Comparison of ENCODE assay signal across 8 cellular contexts in the genomic region with DNA sequence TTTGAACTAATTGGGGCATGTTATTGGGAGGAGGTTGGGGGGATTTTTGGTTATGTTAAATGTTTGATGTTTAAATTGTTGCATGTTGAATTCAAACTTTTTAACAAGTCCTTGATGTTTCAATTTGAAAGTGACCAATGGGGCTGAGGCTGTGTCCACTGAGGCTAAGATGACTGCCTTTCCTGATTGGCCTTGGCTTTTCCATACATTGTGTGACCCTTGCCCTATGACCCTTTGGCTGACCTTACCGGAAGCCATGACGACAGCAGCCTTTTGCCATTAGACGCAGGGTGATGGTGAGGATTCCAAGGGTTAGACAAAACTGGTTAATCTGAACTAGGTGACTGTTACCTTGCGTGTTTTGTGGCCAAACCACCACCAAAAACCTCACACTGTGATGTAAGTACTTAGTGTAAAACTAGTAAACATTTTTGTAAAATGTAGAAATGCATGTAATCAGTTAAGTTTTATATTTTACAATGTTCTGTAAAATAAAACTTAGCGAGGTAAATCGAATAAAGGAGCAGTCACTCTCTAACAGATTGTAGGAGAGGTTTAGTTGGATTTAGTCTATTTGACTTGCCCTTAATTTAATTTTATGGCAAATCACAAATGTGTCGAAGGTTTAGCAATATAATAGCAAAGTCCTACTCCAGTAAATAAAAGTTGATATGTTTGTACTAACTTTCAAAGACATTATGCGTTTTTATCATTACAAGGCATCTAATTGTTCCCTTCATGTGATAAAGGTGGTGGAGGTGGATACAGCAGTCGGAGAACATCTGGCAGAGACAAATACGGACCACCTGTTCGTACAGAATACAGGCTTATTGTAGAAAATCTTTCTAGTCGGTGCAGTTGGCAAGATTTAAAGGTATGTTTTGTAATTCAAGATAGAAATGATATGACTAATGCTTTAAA. TPM values are rescaled to one million over a fixed set of nuclear protein-coding genes. Genes with fewer than 3 reads are reported as not detected.
DNase-seq lines count a peak whose midpoint lies in the region; ATAC-seq and TF ChIP-seq lines count a peak whose summit lies in the region.

No MANE protein-coding gene starts in this region.

- H3K4me3 ChIP-seq in BLaER1 (peak overlapping the region; percentile 96), LNCaP clone FGC (ENCODE audit: low read depth, low read length) (peak overlapping the region; percentile 88), mesenchymal stem cell (ENCODE audit: insufficient read depth in 1 of 2, low read depth in 1 of 2, low read length in 2 of 2) (peak overlapping the region; percentile 45 to 92), vagina (peak overlapping the region; percentile 99 to 100)

- no peak overlapping the region for H4K8ac ChIP-seq in mesenchymal stem cell (ENCODE audit: low read length)

- ATAC-seq in HG02885 (IDR thresholded peaks at IDR 0.05; ENCODE audit: poor library complexity, unreplicated experiment) = no peak
- no peak for ATAC-seq in activated CD4-positive, CD25-positive, alpha-beta regulatory T cell treated with anti-CD3 and anti-CD28 coated beads, Interleukin-2, amount 50 U/mL, for 24 hours
- ATAC-seq in GM19452 (IDR thresholded peaks at IDR 0.05; ENCODE audit: unreplicated experiment) = no peak

- WGBS in mesenchymal stem cell = 65% methylated on average over 7 of the region's 12 CpGs

- no peak overlapping the region for H2BK15ac ChIP-seq in mesenchymal stem cell (ENCODE audit: low read depth, poor library complexity, severe bottlenecking)

- H3K4me1 ChIP-seq in BLaER1 (peaks cover 24% of the 10 kb centered on the region), mesenchymal stem cell (ENCODE audit: control insufficient read depth, insufficient read depth, low read depth, low read length) (peaks cover 3% of the 10 kb centered on the region), vagina (peaks cover 29% of the 10 kb centered on the region)

- no peaks in the 10 kb centered on the region for H3K27me3 ChIP-seq in BLaER1
- H3K27me3 ChIP-seq in mesenchymal stem cell (ENCODE audit: control insufficient read depth in 1 of 2, insufficient read depth in 1 of 2, low read length in 2 of 2) = peaks cover 2 to 9% of the 10 kb centered on the region in 2 experiments
- no peaks in the 10 kb centered on the region for H3K27me3 ChIP-seq in vagina

- H2BK120ac ChIP-seq in mesenchymal stem cell (ENCODE audit: low read depth, low read length) = no peak overlapping the region

- H3K4me1 Mint-ChIP-seq in brain = peaks cover 63% of the 10 kb centered on the region

- H3K23ac ChIP-seq in mesenchymal stem cell (ENCODE audit: low read length in 2 of 2) = no peak overlapping the region

- peaks cover 11% of the 10 kb centered on the region for H3K27me3 Mint-ChIP-seq in brain

- TF ChIP-seq CTCF in LNCaP clone FGC (IDR thresholded peaks at IDR 0.05; ENCODE audit: control insufficient read depth, extremely low read depth, insufficient read depth) = no peak
- no peak for TF ChIP-seq CTCF in brain (conservative IDR thresholded peaks at IDR 0.05)
- no peak for TF ChIP-seq CTCF in vagina (IDR thresholded peaks at IDR 0.05)

- H2AFZ ChIP-seq in mesenchymal stem cell (ENCODE audit: low read depth, low read length) = no peak overlapping the region

- H3K9ac ChIP-seq in BLaER1 (peak overlapping the region; percentile 100), mesenchymal stem cell (ENCODE audit: low read length) (peak overlapping the region; percentile 100)

- H3K27ac Mint-ChIP-seq in brain = peak overlapping the region; percentile 51 to 89 (median 80)

- H3K14ac ChIP-seq in mesenchymal stem cell (ENCODE audit: low read length in 2 of 2) = no peak overlapping the region

- no peak overlapping the region for H2BK5ac ChIP-seq in mesenchymal stem cell (ENCODE audit: low read depth, low read length, poor library complexity, severe bottlenecking)

- TF ChIP-seq POLR2A in vagina (IDR thresholded peaks at IDR 0.05) = no peak

- peak overlapping the region; percentile 88 to 96 (median 94) for H3K4me3 Mint-ChIP-seq in brain

- H3K27ac ChIP-seq in BLaER1 (no peak overlapping the region), mesenchymal stem cell (ENCODE audit: low read length, poor library complexity, severe bottlenecking) (no peak overlapping the region), vagina (peak overlapping the region; percentile 100)

- H3K36me3 Mint-ChIP-seq in brain = peaks cover 56% of the 10 kb centered on the region

- no peak overlapping the region for H3K18ac ChIP-seq in mesenchymal stem cell (ENCODE audit: low read depth in 1 of 2, low read length in 2 of 2)

- DNase-seq in LNCaP clone FGC (ENCODE audit: low read depth) (no peak), mesenchymal stem cell (peak; percentile 28), vagina (ENCODE audit: extremely low spot score in 2 of 2) (no peak)

- H3K36me3 ChIP-seq in BLaER1 (peaks cover 54% of the 10 kb centered on the region), mesenchymal stem cell (ENCODE audit: control insufficient read depth in 1 of 2, insufficient read depth in 2 of 2, low read depth in 1 of 2, low read length in 2 of 2) (peaks cover 9 to 55% of the 10 kb centered on the region in 2 experiments), vagina (peaks cover 0 to 42% of the 10 kb centered on the region in 2 donors)

- no peak overlapping the region for H3K4ac ChIP-seq in mesenchymal stem cell (ENCODE audit: low read depth in 1 of 2, low read length in 2 of 2)

- H2BK12ac ChIP-seq in mesenchymal stem cell (ENCODE audit: low read length in 2 of 2) = no peak overlapping the region

- H3K4me2 ChIP-seq in BLaER1 (peak overlapping the region; percentile 83), mesenchymal stem cell (ENCODE audit: low read length, poor library complexity, severe bottlenecking) (peak overlapping the region; percentile 42)

- H4K91ac ChIP-seq in mesenchymal stem cell (ENCODE audit: low read length) = no peak overlapping the region

- intact Hi-C loops in vagina (cut with DNase I) = loop anchor here (2.0 kb wide), 1 partner anchor 56 kb away; no protein-coding TSS in a partner anchor

- H4K20me1 ChIP-seq in BLaER1 = peaks cover 63% of the 10 kb centered on the region

- no peaks in the 10 kb centered on the region for H3K9me3 Mint-ChIP-seq in brain

- H2AK5ac ChIP-seq in mesenchymal stem cell (ENCODE audit: low read length, severe bottlenecking) = no peak overlapping the region

- peaks cover 6% of the 10 kb centered on the region for H3K79me1 ChIP-seq in mesenchymal stem cell (replicated peaks; ENCODE audit: low read length, poor library complexity, severe bottlenecking)

- H3K9me3 ChIP-seq in BLaER1 (no peaks in the 10 kb centered on the region), mesenchymal stem cell (ENCODE audit: control insufficient read depth, low read length) (no peaks in the 10 kb centered on the region), vagina (no peaks in the 10 kb centered on the region)

RNA-seq across cellular contexts. Expression of a gene that starts 1.6 kb away (rescaled TPM):
- 19.5 TPM for polyA plus RNA-seq in brain (ENCODE audit: insufficient read depth, low read depth, low replicate concordance)
- 82.7 TPM for polyA plus RNA-seq in mesenchymal stem cell (2013, experiment 1 of 2)
- 82.2 TPM for polyA plus RNA-seq in mesenchymal stem cell (2013, experiment 2 of 2)
- total RNA-seq in vagina = 112 TPM

RNA-seq across cellular contexts. Expression of a gene that starts 48.2 kb away (rescaled TPM):
- polyA plus RNA-seq in brain (ENCODE audit: insufficient read depth, low read depth, low replicate concordance) = 1.7 TPM
- 2.6 TPM for polyA plus RNA-seq in mesenchymal stem cell (2013, experiment 1 of 2)
- polyA plus RNA-seq in mesenchymal stem cell (2013, experiment 2 of 2) = 2.4 TPM
- 20.9 TPM for total RNA-seq in vagina
